Comparison of ENCODE assay signal across 14 cellular contexts in genomic region chr10:6737080-6737641, GRCh38.
DNase-seq lines count a peak whose midpoint lies in the region; ATAC-seq, FAIRE-seq and TF ChIP-seq lines count a peak whose summit lies in the region.
"Had no signal": no experiment of that assay in that cellular context is flagged by ENCODE, and none has a peak within 500 bp of the region (broad histone marks: within the 10 kb centered on the region; RNA-seq: fewer than 3 reads in every experiment).

No MANE protein-coding gene starts in this region.

- H3K9me3 ChIP-seq in right atrium auricular region = no peaks in the 10 kb centered on the region
- H3K9me3 ChIP-seq: sigmoid colon had no signal

- DNase-seq in Right ventricle myocardium superior (no peak), right atrium auricular region (ENCODE audit: low spot score) (no peak), bronchial epithelial cell (ENCODE audit: low read depth) (peak; percentile 90), kidney epithelial cell (ENCODE audit: low read depth) (peak; percentile 50), urothelium cell line (ENCODE audit: low spot score) (peak; percentile 82), germinal center (ENCODE audit: low spot score) (no peak)
- DNase-seq: activated effector memory CD4-positive, alpha-beta T cell treated with Interleukin-2 at 50 U/mL for 16 hours; effector CD8-positive, alpha-beta T cell; NCI-H187 treated with DMSO at 0.1 percent for 48 hours; sigmoid colon; stimulated activated CD8-positive, alpha-beta memory T cell treated with anti-CD3 and anti-CD28 coated beads, Interleukin-4, amount 100 ng/mL, for 48 hours had no signal

- no peak for TF ChIP-seq CTCF in right atrium auricular region (IDR thresholded peaks at IDR 0.05)
- no peak for TF ChIP-seq CTCF in bronchial epithelial cell (IDR thresholded peaks at IDR 0.05; ENCODE audit: insufficient read depth, low read length, severe bottlenecking)
- TF ChIP-seq CTCF in kidney epithelial cell (IDR thresholded peaks at IDR 0.05; ENCODE audit: insufficient read depth, low read length, poor library complexity, severe bottlenecking) = no peak

- no peaks in the 10 kb centered on the region for H3K27me3 ChIP-seq in right atrium auricular region
- no peaks in the 10 kb centered on the region for H3K27me3 ChIP-seq in bronchial epithelial cell (ENCODE audit: control insufficient read depth, insufficient read depth, low read length)
- no peaks in the 10 kb centered on the region for H3K27me3 ChIP-seq in kidney epithelial cell (ENCODE audit: control insufficient read depth, insufficient read depth, low read length)

- peaks cover 0 to 9% of the 10 kb centered on the region in 2 donors for H3K4me1 ChIP-seq in right atrium auricular region

- intact Hi-C loops in Right ventricle myocardium superior (cut with DNase I) = no loop called here

- FAIRE-seq in bronchial epithelial cell (lab: Jason Lieb, UNC) = peak; percentile 62
- no peak for FAIRE-seq in urothelium cell line (lab: Jason Lieb, UNC)

- ATAC-seq in Right ventricle myocardium superior (ENCODE audit: poor library complexity) (peak; percentile 69), GM18858 (IDR thresholded peaks at IDR 0.05; ENCODE audit: unreplicated experiment) (no peak), HG02852 (IDR thresholded peaks at IDR 0.05; ENCODE audit: unreplicated experiment) (no peak)
- ATAC-seq: activated CD4-positive, CD25-positive, alpha-beta regulatory T cell treated with anti-CD3 and anti-CD28 coated beads, Interleukin-2, amount 50 U/mL, for 24 hours had no signal

- no peaks in the 10 kb centered on the region for H3K36me3 ChIP-seq in right atrium auricular region
- H3K36me3 ChIP-seq in bronchial epithelial cell (ENCODE audit: control insufficient read depth, insufficient read depth, low read length) = no peaks in the 10 kb centered on the region
- no peaks in the 10 kb centered on the region for H3K36me3 ChIP-seq in kidney epithelial cell (ENCODE audit: control insufficient read depth, insufficient read depth, low read length)
- H3K36me3 ChIP-seq: sigmoid colon had no signal

- H3K27ac ChIP-seq in right atrium auricular region = no peak overlapping the region

- H3K4me3 ChIP-seq in right atrium auricular region = no peak overlapping the region
- peak overlapping the region; percentile 36 for H3K4me3 ChIP-seq in bronchial epithelial cell (ENCODE audit: low read depth, low read length)
- H3K4me3 ChIP-seq in kidney epithelial cell (ENCODE audit: low read depth, low read length) = peak overlapping the region; percentile 8
- H3K4me3 ChIP-seq: sigmoid colon had no signal

Comparison
In these comparisons a context has a peak if more than half of its experiments do, and no peak if none do; other contexts are left out.
1. DNase-seq: peak in bronchial epithelial cell (single experiment), kidney epithelial cell (single experiment) and urothelium cell line (single experiment); none in Right ventricle myocardium superior (single experiment), right atrium auricular region (single experiment) and germinal center (single experiment).
2. H3K4me3 ChIP-seq: peak in bronchial epithelial cell (single experiment) and kidney epithelial cell (single experiment); none in right atrium auricular region (0 of 2).